Comparison of ENCODE assay signal across 2 cellular contexts in genomic region chr10:125152646-125153368, GRCh38.
TF ChIP-seq lines count a peak whose summit lies in the region.

No MANE protein-coding gene starts in this region.

TF ChIP-seq in IMR-90, 13 proteins besides CTCF, POLR2A, EP300 and RAD21:
- TF ChIP-seq CHD1 (IDR thresholded peaks at IDR 0.05; ENCODE audit: low read depth, low read length) (no peak), BHLHE40 (IDR thresholded peaks at IDR 0.05; ENCODE audit: low read depth, low read length) (no peak), ELK1 (IDR thresholded peaks at IDR 0.05; ENCODE audit: borderline replicate concordance, low read depth, low read length) (no peak), FOS (IDR thresholded peaks at IDR 0.05; ENCODE audit: low read depth, low read length) (no peak), CEBPB (IDR thresholded peaks at IDR 0.05; ENCODE audit: low read depth, low read length) (no peak), MAFK (IDR thresholded peaks at IDR 0.05; ENCODE audit: low read depth, low read length) (no peak), MAZ (IDR thresholded peaks at IDR 0.05; ENCODE audit: borderline replicate concordance, low read depth, low read length) (no peak), RCOR1 (IDR thresholded peaks at IDR 0.05; ENCODE audit: insufficient replicate concordance, low read length) (no peak), SMC3 (IDR thresholded peaks at IDR 0.05; ENCODE audit: low read depth, low read length) (no peak), NFE2L2 (IDR thresholded peaks at IDR 0.05; ENCODE audit: low read depth, low read length) (no peak), MXI1 (IDR thresholded peaks at IDR 0.05; ENCODE audit: borderline replicate concordance, low read depth, low read length) (no peak), RFX5 (IDR thresholded peaks at IDR 0.05; ENCODE audit: low read depth, low read length) (no peak), USF2 (IDR thresholded peaks at IDR 0.05; ENCODE audit: low read depth, low read length) (no peak)
TF ChIP-seq in IMR-90: peak in this region for 0.

TF ChIP-seq in H1, 55 proteins besides CTCF, POLR2A, EP300 and RAD21:
- peak; percentile 55 for TF ChIP-seq POLR2AphosphoS5 (IDR thresholded peaks at IDR 0.05; ENCODE audit: low read depth, low read length)
- no peak for TF ChIP-seq RXRA (IDR thresholded peaks at IDR 0.05; ENCODE audit: insufficient read depth, low read depth, low read length)
